Comparison of ENCODE assay signal across 7 cellular contexts in the genomic region with DNA sequence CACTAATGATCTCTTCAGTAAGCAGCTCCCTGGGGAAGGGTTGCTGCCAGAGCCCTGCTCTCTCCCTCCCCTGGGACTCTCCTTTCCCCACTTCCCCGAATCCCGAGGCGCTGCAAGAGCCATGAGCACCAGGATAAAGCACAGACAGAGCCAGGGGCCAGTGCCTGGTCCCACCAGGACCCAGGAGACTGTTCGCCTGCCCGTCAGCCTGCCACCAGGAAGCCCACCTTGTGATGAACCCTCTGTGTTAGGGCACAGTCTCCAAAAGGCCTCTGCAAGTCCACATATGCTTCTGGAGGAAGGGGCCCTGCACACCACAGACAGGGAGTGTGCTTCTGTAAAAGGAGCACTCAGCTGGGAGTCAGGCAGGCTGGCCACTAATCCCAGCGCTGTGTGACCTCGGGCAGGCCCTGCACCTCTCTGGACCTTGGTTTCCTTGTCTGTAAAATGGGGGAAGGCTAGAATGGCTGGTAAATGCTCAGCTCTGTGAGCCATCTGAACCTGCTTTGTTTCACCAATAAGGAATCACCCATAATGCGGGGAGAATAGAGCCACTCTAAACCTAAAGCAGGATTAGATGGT.
A peak's percentile ranks its signal among the peaks of the same experiment; 100 is the strongest.
DNase-seq lines count a peak whose midpoint lies in the region; ATAC-seq and TF ChIP-seq lines count a peak whose summit lies in the region.
"Not testable (repeated sequence)": the region's sequence is repeated elsewhere in the genome, so short reads cannot be mapped to it uniquely, and the experiment has no call there.

No MANE protein-coding gene starts in this region.

- not testable (repeated sequence) for H3K9ac ChIP-seq in BLaER1 treated with 17β-estradiol and CSF1 and Interleukin-3, amounts not matched to agents 10 nM and 100 nM

- ATAC-seq in RWPE2 (ENCODE audit: low read depth); lower lobe of right lung: not testable (repeated sequence)

- H3K4me3 ChIP-seq in BLaER1 treated with 17β-estradiol and CSF1 and Interleukin-3, amounts not matched to agents 10 nM and 100 nM; RWPE2 (ENCODE audit: severe bottlenecking); lower lobe of right lung: not testable (repeated sequence)

- not testable (repeated sequence) for H3K27me3 ChIP-seq in BLaER1 treated with 17β-estradiol and CSF1 and Interleukin-3, amounts not matched to agents 10 nM and 100 nM; RWPE2 (ENCODE audit: insufficient read depth, poor library complexity, severe bottlenecking); lower lobe of right lung (ENCODE audit: low read depth)

- peaks cover 0 to 11% (median 0%) of the 10 kb centered on the region in 11 experiments; a peak in 3 of 22 replicates for H4K20me1 ChIP-seq in BLaER1 treated with 17β-estradiol and CSF1 and Interleukin-3, amounts not matched to agents 10 nM and 100 nM

- not testable (repeated sequence) for TF ChIP-seq CTCF in RWPE2 (IDR thresholded peaks at IDR 0.05; ENCODE audit: poor library complexity, severe bottlenecking); lower lobe of right lung (IDR thresholded peaks at IDR 0.05)

- H3K36me3 ChIP-seq in BLaER1 treated with 17β-estradiol and CSF1 and Interleukin-3, amounts not matched to agents 10 nM and 100 nM; RWPE2 (ENCODE audit: low read depth); lower lobe of right lung: not testable (repeated sequence)

- peak; percentile 0 for DNase-seq in NCI-H1105 treated with DMSO at 0.1 percent for 48 hours (lab: John Stamatoyannopoulos, UW)
- peak; percentile 32 for DNase-seq in NCI-H345 (lab: John Stamatoyannopoulos, UW)
- not testable (repeated sequence) for DNase-seq in RWPE2 (ENCODE audit: low spot score)
- peak; percentile 50 for DNase-seq in cardiac septum (ENCODE audit: low spot score)
- peak; percentile 24 for DNase-seq in lower lobe of right lung
- DNase-seq in posterior vena cava (ENCODE audit: low spot score): peak; percentile 71

- H3K9me3 ChIP-seq in BLaER1 treated with 17β-estradiol and CSF1 and Interleukin-3, amounts not matched to agents 10 nM and 100 nM (replicated peaks in 1 of 11); RWPE2 (ENCODE audit: severe bottlenecking); lower lobe of right lung: not testable (repeated sequence)

- H3K27ac ChIP-seq in BLaER1 treated with 17β-estradiol and CSF1 and Interleukin-3, amounts not matched to agents 10 nM and 100 nM; lower lobe of right lung: not testable (repeated sequence)
- peak overlapping the region; percentile 56 for H3K27ac ChIP-seq in RWPE2 (ENCODE audit: poor library complexity, severe bottlenecking)

- peak overlapping the region in 9 of 11 experiments; percentile 56 to 79 (median 69); a peak in 17 of 22 replicates for H3K4me2 ChIP-seq in BLaER1 treated with 17β-estradiol and CSF1 and Interleukin-3, amounts not matched to agents 10 nM and 100 nM

- intact Hi-C loops in cardiac septum (cut with DNase I); lower lobe of right lung (cut with DNase I); posterior vena cava (cut with DNase I): not testable (repeated sequence)

- peaks cover 12 to 40% (median 34%) of the 10 kb centered on the region in 10 experiments for H3K4me1 ChIP-seq in BLaER1 treated with 17β-estradiol and CSF1 and Interleukin-3, amounts not matched to agents 10 nM and 100 nM
- H3K4me1 ChIP-seq in RWPE2 (ENCODE audit: insufficient read depth, poor library complexity, severe bottlenecking): peaks cover 13% of the 10 kb centered on the region
- not testable (repeated sequence) for H3K4me1 ChIP-seq in lower lobe of right lung
